Comparison of ENCODE assay signal across 9 cellular contexts in the genomic region with DNA sequence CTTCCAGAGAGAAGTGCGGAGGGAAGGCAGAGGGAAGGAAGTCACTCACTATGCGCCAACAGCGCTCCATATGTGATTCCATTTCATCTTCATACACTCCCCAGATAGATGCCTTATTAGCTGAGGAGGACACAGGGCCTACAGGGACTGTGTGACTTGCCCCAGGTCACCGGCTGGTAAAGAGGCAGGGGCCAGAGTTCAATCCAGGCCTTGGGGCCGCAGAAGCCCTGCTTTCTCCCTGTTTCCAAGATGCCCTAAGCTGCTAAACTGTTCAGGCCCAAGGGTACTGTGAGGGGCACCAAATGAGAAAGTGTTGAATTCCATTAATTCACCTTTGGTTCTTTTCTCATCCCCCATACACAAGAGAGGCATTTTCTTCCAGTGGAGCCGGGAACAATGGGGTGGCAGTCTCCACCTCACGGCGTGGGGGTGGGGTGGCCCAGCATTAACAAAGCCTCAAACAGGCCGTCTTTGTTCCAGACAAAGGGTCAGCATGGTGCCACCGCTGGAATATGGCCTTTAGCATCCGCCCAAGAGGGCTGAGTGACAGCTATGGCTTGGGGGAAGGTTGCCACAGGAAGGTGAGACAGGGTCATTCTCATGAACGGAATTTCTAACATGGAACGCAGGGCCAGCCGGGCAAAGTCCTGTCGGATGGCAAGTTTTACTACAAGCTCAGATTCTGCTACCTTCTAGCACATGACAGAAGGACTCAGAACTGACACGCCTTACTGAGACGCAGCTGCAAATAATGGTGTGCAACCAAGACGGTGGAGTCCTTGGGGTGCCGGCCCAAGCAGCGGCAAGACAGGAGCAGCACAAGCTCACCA.
DNase-seq lines count a peak whose midpoint lies in the region; ATAC-seq and TF ChIP-seq lines count a peak whose summit lies in the region.
"Had no signal": no experiment of that assay in that cellular context is flagged by ENCODE, and none has a peak within 500 bp of the region (broad histone marks: within the 10 kb centered on the region; RNA-seq: fewer than 3 reads in every experiment).

No MANE protein-coding gene starts in this region.

- no peak overlapping the region for H3K14ac ChIP-seq in mesenchymal stem cell (ENCODE audit: low read length in 2 of 2)

- H3K18ac ChIP-seq in mesenchymal stem cell (ENCODE audit: low read depth in 1 of 2, low read length in 2 of 2): no peak overlapping the region

- H2AK5ac ChIP-seq in mesenchymal stem cell (ENCODE audit: low read length, severe bottlenecking): no peak overlapping the region

- H3K9me2 ChIP-seq in MM.1S (replicated peaks; ENCODE audit: insufficient read depth, low read length): no peaks in the 10 kb centered on the region

- H3K36me3 ChIP-seq in ectodermal cell (ENCODE audit: control insufficient read depth, insufficient read depth, low read length) (no peaks in the 10 kb centered on the region), mesenchymal stem cell (ENCODE audit: control insufficient read depth in 1 of 2, insufficient read depth in 2 of 2, low read depth in 1 of 2, low read length in 2 of 2) (peaks cover 4 to 40% of the 10 kb centered on the region in 2 experiments), tibial artery (peaks cover 4 to 79% (median 33%) of the 10 kb centered on the region in 3 donors), MM.1S (replicated peaks; ENCODE audit: insufficient read depth, low read length) (no peaks in the 10 kb centered on the region)

- H3K23ac ChIP-seq in mesenchymal stem cell (ENCODE audit: low read length in 2 of 2): no peak overlapping the region

- no peaks in the 10 kb centered on the region for H3K9me3 Mint-ChIP-seq in activated naive CD4-positive, alpha-beta T cell treated with anti-CD3 and anti-CD28 coated beads, Interleukin-2, amount 10 ng/mL, durations not matched to agents 7 days and 5 days
- peaks cover 1% of the 10 kb centered on the region for H3K9me3 Mint-ChIP-seq in activated naive CD4-positive, alpha-beta T cell treated with anti-CD3 and anti-CD28 coated beads for 36 hours
- H3K9me3 Mint-ChIP-seq: stimulated activated naive CD8-positive, alpha-beta T cell treated with anti-CD3 and anti-CD28 coated beads, Interleukin-15, amount 100 ng/mL, for 72 hours had no signal

- peak overlapping the region; percentile 22 for H4K8ac ChIP-seq in mesenchymal stem cell (ENCODE audit: low read length)

- H3K9ac ChIP-seq in mesenchymal stem cell (ENCODE audit: low read length) (no peak overlapping the region), MM.1S (ENCODE audit: low read length) (no peak overlapping the region)

- H2BK5ac ChIP-seq in mesenchymal stem cell (ENCODE audit: low read depth, low read length, poor library complexity, severe bottlenecking): no peak overlapping the region

- H4K91ac ChIP-seq in mesenchymal stem cell (ENCODE audit: low read length): no peak overlapping the region

- H3K4me1 ChIP-seq in ectodermal cell (ENCODE audit: control insufficient read depth, insufficient read depth, low read length) (peaks cover 40% of the 10 kb centered on the region), mesenchymal stem cell (ENCODE audit: control insufficient read depth, insufficient read depth, low read depth, low read length) (peaks cover 9% of the 10 kb centered on the region), tibial artery (peaks cover 0 to 26% (median 22%) of the 10 kb centered on the region in 4 donors), MM.1S (ENCODE audit: low read length) (no peaks in the 10 kb centered on the region)

- no peaks in the 10 kb centered on the region for H3K79me1 ChIP-seq in mesenchymal stem cell (replicated peaks; ENCODE audit: low read length, poor library complexity, severe bottlenecking)

- H3K4ac ChIP-seq in mesenchymal stem cell (ENCODE audit: low read depth in 1 of 2, low read length in 2 of 2): no peak overlapping the region

- WGBS in ectodermal cell, 2 experiments: 24% methylated on average over 20 of the region's 20 CpGs
- 83% methylated on average over 20 of the region's 20 CpGs for WGBS in mesenchymal stem cell

- ATAC-seq in HG03039 (IDR thresholded peaks at IDR 0.05; ENCODE audit: unreplicated experiment): no peak

- no peak overlapping the region for H2AFZ ChIP-seq in mesenchymal stem cell (ENCODE audit: low read depth, low read length)
- H2AFZ ChIP-seq in MM.1S (ENCODE audit: low read length): no peak overlapping the region

- H3K27ac Mint-ChIP-seq in activated naive CD4-positive, alpha-beta T cell treated with anti-CD3 and anti-CD28 coated beads, Interleukin-2, amount 10 ng/mL, durations not matched to agents 7 days and 5 days: no peak overlapping the region
- H3K27ac Mint-ChIP-seq in activated naive CD4-positive, alpha-beta T cell treated with anti-CD3 and anti-CD28 coated beads for 36 hours: no peak overlapping the region
- H3K27ac Mint-ChIP-seq: stimulated activated naive CD8-positive, alpha-beta T cell treated with anti-CD3 and anti-CD28 coated beads, Interleukin-15, amount 100 ng/mL, for 72 hours had no signal

- no peak for TF ChIP-seq CTCF in tibial artery (IDR thresholded peaks at IDR 0.05)
- TF ChIP-seq CTCF in MM.1S (IDR thresholded peaks at IDR 0.05; ENCODE audit: low read length): no peak

- H3K79me2 ChIP-seq in MM.1S (ENCODE audit: low read length): no peaks in the 10 kb centered on the region

- no peaks in the 10 kb centered on the region for H3F3A ChIP-seq in MM.1S (ENCODE audit: insufficient read depth, low read length)

- H3K9me3 ChIP-seq in ectodermal cell (ENCODE audit: control insufficient read depth, low read length): no peaks in the 10 kb centered on the region
- H3K9me3 ChIP-seq in mesenchymal stem cell (ENCODE audit: control insufficient read depth, low read length): no peaks in the 10 kb centered on the region
- H3K9me3 ChIP-seq in tibial artery: no peaks in the 10 kb centered on the region
- H3K9me3 ChIP-seq in MM.1S (replicated peaks; ENCODE audit: insufficient read depth, low read length): no peaks in the 10 kb centered on the region

- CTCF ChIA-PET in activated naive CD4-positive, alpha-beta T cell treated with anti-CD3 and anti-CD28 coated beads, Interleukin-2, amount 10 ng/mL, durations not matched to agents 7 days and 5 days (lab: Charles Lee): interaction anchor here (0.6 to 10.7 kb wide), 21 partner anchors 9 to 870 kb away, joined by 3 to 153 read pairs (median 4); no protein-coding TSS in a partner anchor
- CTCF ChIA-PET in activated naive CD4-positive, alpha-beta T cell treated with anti-CD3 and anti-CD28 coated beads for 36 hours (lab: Charles Lee): interaction anchor here (0.6 to 11.3 kb wide), 17 partner anchors 9 to 287 kb away, joined by 3 to 165 read pairs (median 5); partner anchors contain the start of gene ANKH

- H2BK12ac ChIP-seq in mesenchymal stem cell (ENCODE audit: low read length in 2 of 2): no peak overlapping the region

- H3K4me1 Mint-ChIP-seq in activated naive CD4-positive, alpha-beta T cell treated with anti-CD3 and anti-CD28 coated beads, Interleukin-2, amount 10 ng/mL, durations not matched to agents 7 days and 5 days: peaks cover 4% of the 10 kb centered on the region
- peaks cover 12% of the 10 kb centered on the region for H3K4me1 Mint-ChIP-seq in activated naive CD4-positive, alpha-beta T cell treated with anti-CD3 and anti-CD28 coated beads for 36 hours (ENCODE audit: low read depth)

- no peak overlapping the region for H2BK15ac ChIP-seq in mesenchymal stem cell (ENCODE audit: low read depth, poor library complexity, severe bottlenecking)

- H2BK120ac ChIP-seq in mesenchymal stem cell (ENCODE audit: low read depth, low read length): no peak overlapping the region

- H3K36me3 Mint-ChIP-seq in activated naive CD4-positive, alpha-beta T cell treated with anti-CD3 and anti-CD28 coated beads, Interleukin-2, amount 10 ng/mL, durations not matched to agents 7 days and 5 days: peaks cover 11% of the 10 kb centered on the region
- H3K36me3 Mint-ChIP-seq in activated naive CD4-positive, alpha-beta T cell treated with anti-CD3 and anti-CD28 coated beads for 36 hours (ENCODE audit: low read depth): peaks cover 24% of the 10 kb centered on the region

- intact Hi-C loops in activated naive CD4-positive, alpha-beta T cell treated with anti-CD3 and anti-CD28 coated beads for 36 hours (cut with micrococcal nuclease): no loop called here
- intact Hi-C loops in tibial artery (cut with DNase I; ENCODE audit: low total_unique reads): loop anchor here (5.0 kb wide), 2 partner anchors 144 to 284 kb away; partner anchors contain the start of gene ANKH

- peak; percentile 18 for DNase-seq in activated naive CD4-positive, alpha-beta T cell treated with anti-CD3 and anti-CD28 coated beads, Interleukin-2, amount 10 ng/mL, durations not matched to agents 7 days and 5 days
- no peak for DNase-seq in activated naive CD4-positive, alpha-beta T cell treated with anti-CD3 and anti-CD28 coated beads for 36 hours
- DNase-seq in mesenchymal stem cell (no peak), tibial artery (no peak), NCI-H524 treated with DMSO at 0.1 percent for 48 hours (lab: John Stamatoyannopoulos, UW) (no peak), MM.1S (no peak)

- no peaks in the 10 kb centered on the region for H3K27me3 Mint-ChIP-seq in activated naive CD4-positive, alpha-beta T cell treated with anti-CD3 and anti-CD28 coated beads, Interleukin-2, amount 10 ng/mL, durations not matched to agents 7 days and 5 days
- H3K27me3 Mint-ChIP-seq in activated naive CD4-positive, alpha-beta T cell treated with anti-CD3 and anti-CD28 coated beads for 36 hours (ENCODE audit: low read depth): no peaks in the 10 kb centered on the region
- H3K27me3 Mint-ChIP-seq: stimulated activated naive CD8-positive, alpha-beta T cell treated with anti-CD3 and anti-CD28 coated beads, Interleukin-15, amount 100 ng/mL, for 72 hours had no signal

- H3K4me2 ChIP-seq in mesenchymal stem cell (ENCODE audit: low read length, poor library complexity, severe bottlenecking) (no peak overlapping the region), MM.1S (ENCODE audit: low read depth, low read length) (no peak overlapping the region)

- no peak overlapping the region for H3K4me3 ChIP-seq in ectodermal cell (ENCODE audit: insufficient read depth, low read depth, low read length)
- no peak overlapping the region for H3K4me3 ChIP-seq in mesenchymal stem cell (ENCODE audit: insufficient read depth in 1 of 2, low read depth in 1 of 2, low read length in 2 of 2)
- H3K4me3 ChIP-seq in tibial artery: no peak overlapping the region
- no peak overlapping the region for H3K4me3 ChIP-seq in MM.1S (ENCODE audit: low read length)

- no peaks in the 10 kb centered on the region for H4K20me1 ChIP-seq in MM.1S (ENCODE audit: insufficient read depth, low read length)

- H3K27ac ChIP-seq in ectodermal cell (ENCODE audit: insufficient read depth, low read depth, low read length, poor library complexity, severe bottlenecking) (peak overlapping the region; percentile 91), mesenchymal stem cell (ENCODE audit: low read length, poor library complexity, severe bottlenecking) (no peak overlapping the region), tibial artery (peak overlapping the region; percentile 32 to 60), MM.1S (ENCODE audit: low read length) (no peak overlapping the region)

- no peak overlapping the region for H3K4me3 Mint-ChIP-seq in activated naive CD4-positive, alpha-beta T cell treated with anti-CD3 and anti-CD28 coated beads, Interleukin-2, amount 10 ng/mL, durations not matched to agents 7 days and 5 days
- H3K4me3 Mint-ChIP-seq in activated naive CD4-positive, alpha-beta T cell treated with anti-CD3 and anti-CD28 coated beads for 36 hours: no peak overlapping the region
- H3K4me3 Mint-ChIP-seq: stimulated activated naive CD8-positive, alpha-beta T cell treated with anti-CD3 and anti-CD28 coated beads, Interleukin-15, amount 100 ng/mL, for 72 hours had no signal

- H3K27me3 ChIP-seq in ectodermal cell (ENCODE audit: control insufficient read depth, insufficient read depth, low read length, poor library complexity, severe bottlenecking) (no peaks in the 10 kb centered on the region), mesenchymal stem cell (ENCODE audit: control insufficient read depth in 1 of 2, insufficient read depth in 1 of 2, low read length in 2 of 2) (no peaks in the 10 kb centered on the region), tibial artery (no peaks in the 10 kb centered on the region), MM.1S (replicated peaks; ENCODE audit: insufficient read depth, low read length) (no peaks in the 10 kb centered on the region)

Comparison
In these comparisons a context has a peak if more than half of its experiments do, and no peak if none do; other contexts are left out.
1. H3K27ac ChIP-seq: peak in ectodermal cell (single experiment) and tibial artery (2 of 2); none in mesenchymal stem cell (single experiment) and MM.1S (single experiment).